In the genomic region with DNA sequence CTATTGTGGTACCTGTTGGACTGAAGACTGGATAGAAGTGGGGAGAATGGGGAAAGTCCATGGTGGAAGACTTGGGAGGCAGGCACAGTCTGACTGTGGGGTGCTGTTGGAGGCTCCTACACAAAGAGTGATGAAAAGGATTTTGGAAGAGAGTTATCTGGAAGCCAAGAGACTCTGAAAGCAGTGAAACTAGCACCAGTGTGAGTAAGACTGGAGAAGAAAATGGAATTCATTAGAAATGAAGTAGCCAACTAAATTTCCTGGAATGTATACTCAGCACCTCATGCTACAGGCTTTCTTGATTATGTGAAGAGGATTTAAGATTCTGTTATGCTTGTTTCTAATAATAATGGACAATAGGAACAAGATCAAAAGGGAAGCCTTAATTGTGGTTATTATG, we compare ENCODE assay signal across 20 cellular contexts. TPM values are rescaled to one million over a fixed set of nuclear protein-coding genes. Genes with fewer than 3 reads are reported as not detected.
DNase-seq lines count a peak whose midpoint lies in the region; ATAC-seq, FAIRE-seq and TF ChIP-seq lines count a peak whose summit lies in the region.
"Had no signal": no experiment of that assay in that cellular context is flagged by ENCODE, and none has a peak within 500 bp of the region (broad histone marks: within the 10 kb centered on the region; RNA-seq: fewer than 3 reads in every experiment).

No MANE protein-coding gene starts in this region.

- H3K27me3 ChIP-seq in breast epithelium (no peaks in the 10 kb centered on the region), astrocyte (ENCODE audit: insufficient read depth, low read length) (no peaks in the 10 kb centered on the region)
- H3K27me3 ChIP-seq in CD8-positive, alpha-beta memory T cell (ENCODE audit: insufficient read depth, low read length, poor library complexity, severe bottlenecking): no peaks in the 10 kb centered on the region
- H3K27me3 ChIP-seq: vagina had no signal

- H3K4me2 ChIP-seq in astrocyte (ENCODE audit: low read length): peak overlapping the region; percentile 63

- no peaks in the 10 kb centered on the region for H4K20me1 ChIP-seq in astrocyte (ENCODE audit: insufficient read depth, low read length)

- POLR2A ChIA-PET in MCF 10A (lab: Yijun Ruan, JAX): no interaction called here
- POLR2A ChIA-PET in CD8-positive, alpha-beta memory T cell (lab: Charles Lee): no interaction called here

- no peak overlapping the region for H2AFZ ChIP-seq in astrocyte (ENCODE audit: low read depth, low read length)

- H3K4me3 ChIP-seq in breast epithelium (no peak overlapping the region), astrocyte (ENCODE audit: insufficient read depth, low read depth, low read length) (no peak overlapping the region)
- no peak overlapping the region for H3K4me3 ChIP-seq in CD8-positive, alpha-beta memory T cell (ENCODE audit: low read length)
- H3K4me3 ChIP-seq: lower lobe of right lung, psoas muscle, vagina had no signal

- peaks cover 23% of the 10 kb centered on the region for H3K36me3 ChIP-seq in breast epithelium
- peaks cover 40% of the 10 kb centered on the region for H3K36me3 ChIP-seq in astrocyte (ENCODE audit: insufficient read depth, low read length)
- H3K36me3 ChIP-seq in CD8-positive, alpha-beta memory T cell (ENCODE audit: insufficient read depth, low read length): peaks cover 61% of the 10 kb centered on the region

- BruUV-seq in MCF 10A (replicated peaks; lab: Mats Ljungman, UMichigan): no TSS peak

- H3K27ac ChIP-seq in breast epithelium (no peak overlapping the region), astrocyte (ENCODE audit: low read depth, low read length) (peak overlapping the region; percentile 91)
- no peak overlapping the region for H3K27ac ChIP-seq in CD8-positive, alpha-beta memory T cell (ENCODE audit: low read depth, low read length)
- H3K27ac ChIP-seq: lower lobe of right lung, psoas muscle, RWPE1, vagina had no signal

- peak overlapping the region; percentile 67 for H3K9ac ChIP-seq in astrocyte (ENCODE audit: low read length)

- H3K4me1 ChIP-seq in breast epithelium: no peaks in the 10 kb centered on the region
- H3K4me1 ChIP-seq in astrocyte (ENCODE audit: insufficient read depth, low read length): peaks cover 38% of the 10 kb centered on the region
- no peaks in the 10 kb centered on the region for H3K4me1 ChIP-seq in CD8-positive, alpha-beta memory T cell (ENCODE audit: insufficient read depth, low read length)
- H3K4me1 ChIP-seq: lower lobe of right lung, psoas muscle had no signal

- no peak for ATAC-seq in stimulated activated naive B cell treated with anti-CD40 and anti-IgM and Interleukin-4, amounts not matched to agents 10 μg/mL and 1 μg/mL and 100 μg/mL, for 72 hours (replicated peaks)
- ATAC-seq in HG03280 (IDR thresholded peaks at IDR 0.05; ENCODE audit: unreplicated experiment): no peak
- ATAC-seq: activated CD8-positive, alpha-beta memory T cell treated with anti-CD3 and anti-CD28 coated beads, Interleukin-2, amount 10 ng/mL, durations not matched to agents 7 days and 5 days; lower lobe of right lung; psoas muscle had no signal

- H3K27me3 Mint-ChIP-seq in MCF 10A (ENCODE audit: insufficient read depth, unreplicated experiment): no peaks in the 10 kb centered on the region
- no peaks in the 10 kb centered on the region for H3K27me3 Mint-ChIP-seq in astrocyte (ENCODE audit: low read depth, unreplicated experiment)
- no peaks in the 10 kb centered on the region for H3K27me3 Mint-ChIP-seq in stimulated activated naive B cell treated with anti-CD40 and anti-IgM and Interleukin-4, amounts not matched to agents 10 μg/mL and 1 μg/mL and 100 μg/mL, for 72 hours
- H3K27me3 Mint-ChIP-seq in CD8-positive, alpha-beta memory T cell: no peaks in the 10 kb centered on the region
- H3K27me3 Mint-ChIP-seq: activated B cell treated with CpG ODN at 0.5 μM for 24 hours; activated CD8-positive, alpha-beta memory T cell treated with anti-CD3 and anti-CD28 coated beads, Interleukin-2, amount 10 ng/mL, durations not matched to agents 7 days and 5 days had no signal

- no peaks in the 10 kb centered on the region for H3K4me1 Mint-ChIP-seq in MCF 10A (ENCODE audit: insufficient read depth, unreplicated experiment)
- H3K4me1 Mint-ChIP-seq in astrocyte (ENCODE audit: low read depth, unreplicated experiment): peaks cover 34% of the 10 kb centered on the region
- H3K4me1 Mint-ChIP-seq in stimulated activated naive B cell treated with anti-CD40 and anti-IgM and Interleukin-4, amounts not matched to agents 10 μg/mL and 1 μg/mL and 100 μg/mL, for 72 hours: peaks cover 8 to 35% of the 10 kb centered on the region in 2 donors
- peaks cover 30 to 58% (median 48%) of the 10 kb centered on the region in 3 donors for H3K4me1 Mint-ChIP-seq in CD8-positive, alpha-beta memory T cell
- H3K4me1 Mint-ChIP-seq: nephron progenitor cell had no signal

- H3K4me3 Mint-ChIP-seq in MCF 10A (ENCODE audit: unreplicated experiment) (no peak overlapping the region), astrocyte (ENCODE audit: unreplicated experiment) (peak overlapping the region; percentile 23)
- H3K4me3 Mint-ChIP-seq in stimulated activated naive B cell treated with anti-CD40 and anti-IgM and Interleukin-4, amounts not matched to agents 10 μg/mL and 1 μg/mL and 100 μg/mL, for 72 hours: no peak overlapping the region
- no peak overlapping the region for H3K4me3 Mint-ChIP-seq in CD8-positive, alpha-beta memory T cell
- H3K4me3 Mint-ChIP-seq: activated B cell treated with CpG ODN at 0.5 μM for 24 hours; activated CD8-positive, alpha-beta memory T cell treated with anti-CD3 and anti-CD28 coated beads, Interleukin-2, amount 10 ng/mL, durations not matched to agents 7 days and 5 days; nephron progenitor cell had no signal

- no peak for TF ChIP-seq CTCF in MCF 10A (IDR thresholded peaks at IDR 0.05; ENCODE audit: unreplicated experiment)
- no peak for TF ChIP-seq CTCF in breast epithelium (IDR thresholded peaks at IDR 0.05)
- TF ChIP-seq CTCF in astrocyte (IDR thresholded peaks at IDR 0.05; ENCODE audit: insufficient read depth, low read depth, low read length): no peak

- intact Hi-C loops in MCF 10A (cut with micrococcal nuclease): no loop called here
- intact Hi-C loops in breast epithelium (cut with DNase I; ENCODE audit: low total_unique reads): no loop called here

- CTCF ChIA-PET in MCF 10A (lab: Yijun Ruan, JAX): interaction anchor here (0.5 to 0.9 kb wide), 5 partner anchors 11 to 425 kb away, joined by 3 to 5 read pairs (median 3); no protein-coding TSS in a partner anchor
- CTCF ChIA-PET in CD8-positive, alpha-beta memory T cell (lab: Charles Lee): no interaction called here

- TF ChIP-seq POLR2A in breast epithelium (IDR thresholded peaks at IDR 0.05): no peak

- H3K9me3 ChIP-seq in breast epithelium (no peaks in the 10 kb centered on the region), astrocyte (ENCODE audit: insufficient read depth, low read depth, low read length) (no peaks in the 10 kb centered on the region)
- no peaks in the 10 kb centered on the region for H3K9me3 ChIP-seq in CD8-positive, alpha-beta memory T cell (ENCODE audit: low read length)
- H3K9me3 ChIP-seq: lower lobe of right lung, psoas muscle, vagina had no signal

- no peak for FAIRE-seq in astrocyte (lab: Jason Lieb, UNC)
- FAIRE-seq: GM12892 had no signal

- H3K79me2 ChIP-seq in astrocyte (ENCODE audit: insufficient read depth, low read length): peaks cover 2% of the 10 kb centered on the region

- no peaks in the 10 kb centered on the region for H3K9me3 Mint-ChIP-seq in MCF 10A (ENCODE audit: unreplicated experiment)
- no peaks in the 10 kb centered on the region for H3K9me3 Mint-ChIP-seq in astrocyte (ENCODE audit: unreplicated experiment)
- H3K9me3 Mint-ChIP-seq in stimulated activated naive B cell treated with anti-CD40 and anti-IgM and Interleukin-4, amounts not matched to agents 10 μg/mL and 1 μg/mL and 100 μg/mL, for 72 hours: no peaks in the 10 kb centered on the region
- no peaks in the 10 kb centered on the region for H3K9me3 Mint-ChIP-seq in CD8-positive, alpha-beta memory T cell
- H3K9me3 Mint-ChIP-seq: activated B cell treated with CpG ODN at 0.5 μM for 24 hours, nephron progenitor cell had no signal

- no peak for DNase-seq in MCF 10A (ENCODE audit: unreplicated experiment)
- no peak for DNase-seq in breast epithelium (ENCODE audit: low spot score in 2 of 2)
- peak; percentile 61 for DNase-seq in astrocyte (ENCODE audit: low read depth)
- peak; percentile 9 for DNase-seq in iris pigment epithelial cell (ENCODE audit: low read depth)
- no peak for DNase-seq in stimulated activated naive B cell treated with anti-CD40 and anti-IgM and Interleukin-4, amounts not matched to agents 10 μg/mL and 1 μg/mL and 100 μg/mL, for 72 hours
- DNase-seq in CD8-positive, alpha-beta memory T cell: no peak
- no peak for DNase-seq in DMS 273 (lab: John Stamatoyannopoulos, UW; ENCODE audit: unreplicated experiment)
- DNase-seq: activated B cell treated with CpG ODN at 0.5 μM for 24 hours; activated CD8-positive, alpha-beta memory T cell treated with anti-CD3 and anti-CD28 coated beads, Interleukin-2, amount 10 ng/mL, durations not matched to agents 7 days and 5 days; activated naive CD4-positive, alpha-beta T cell treated with Interleukin-2 at 50 U/mL for 16 hours; caudate nucleus; lower lobe of right lung; NCI-H1436; nephron progenitor cell; psoas muscle had no signal

- H3K36me3 Mint-ChIP-seq in MCF 10A (ENCODE audit: insufficient read depth, unreplicated experiment) (peaks cover 87% of the 10 kb centered on the region), astrocyte (ENCODE audit: low read depth, unreplicated experiment) (peaks cover 12% of the 10 kb centered on the region)
- H3K36me3 Mint-ChIP-seq in stimulated activated naive B cell treated with anti-CD40 and anti-IgM and Interleukin-4, amounts not matched to agents 10 μg/mL and 1 μg/mL and 100 μg/mL, for 72 hours: peaks cover 40 to 61% of the 10 kb centered on the region in 2 donors
- peaks cover 8 to 90% (median 41%) of the 10 kb centered on the region in 3 donors for H3K36me3 Mint-ChIP-seq in CD8-positive, alpha-beta memory T cell

- H3K27ac Mint-ChIP-seq in MCF 10A (ENCODE audit: low read depth, unreplicated experiment) (peak overlapping the region; percentile 2), astrocyte (ENCODE audit: unreplicated experiment) (peak overlapping the region; percentile 85)
- peak overlapping the region; percentile 38 for H3K27ac Mint-ChIP-seq in stimulated activated naive B cell treated with anti-CD40 and anti-IgM and Interleukin-4, amounts not matched to agents 10 μg/mL and 1 μg/mL and 100 μg/mL, for 72 hours
- H3K27ac Mint-ChIP-seq in CD8-positive, alpha-beta memory T cell: peak overlapping the region in 4 of 8 donors; percentile 18 to 85 (median 36)
- H3K27ac Mint-ChIP-seq: activated CD8-positive, alpha-beta memory T cell treated with anti-CD3 and anti-CD28 coated beads, Interleukin-2, amount 10 ng/mL, durations not matched to agents 7 days and 5 days; nephron progenitor cell had no signal

RNA-seq across cellular contexts. Expression of a gene that starts 27.7 kb away (rescaled TPM):
- total RNA-seq in MCF 10A (2022): 100 and 105 TPM in 2 replicates
- total RNA-seq in breast epithelium: 100 to 1,000 TPM in 2 of 3 donors, 10 to 100 TPM in 1; 66.9 to 165 (median 139) TPM
- total RNA-seq in astrocyte: 98.1 and 99.8 TPM in 2 replicates
- total RNA-seq in CD8-positive, alpha-beta memory T cell: 10 to 100 TPM; 85.8 to 89.6 TPM
- polyA plus RNA-seq in CD8-positive, alpha-beta memory T cell: 64.1 TPM

RNA-seq across cellular contexts. Expression of a gene that starts 28.3 kb away (rescaled TPM):
- total RNA-seq in MCF 10A (2022): 49.7 and 53.5 TPM in 2 replicates
- total RNA-seq in breast epithelium: 100 to 1,000 TPM in 2 of 3 donors, 10 to 100 TPM in 1; 44.8 to 502 (median 235) TPM
- 81.3 and 87.3 TPM in 2 replicates for total RNA-seq in astrocyte
- 10 to 100 TPM; 43.8 to 44.8 TPM for total RNA-seq in CD8-positive, alpha-beta memory T cell
- polyA plus RNA-seq in CD8-positive, alpha-beta memory T cell: 33.1 TPM

RNA-seq across cellular contexts. Expression of a gene that starts 29.9 kb away (rescaled TPM):
- total RNA-seq in MCF 10A (2022) (69.1 and 81.1 TPM in 2 replicates), breast epithelium (1 to 10 TPM; 5.2 to 9.7 (median 9.1) TPM), astrocyte (1.4 and 1.9 TPM in 2 replicates)
- under 1 TPM; 0.04 to 0.13 TPM for total RNA-seq in CD8-positive, alpha-beta memory T cell
- 0.07 TPM for polyA plus RNA-seq in CD8-positive, alpha-beta memory T cell
- total RNA-seq: G401 had no signal

Comparison
In these comparisons a context has a peak if more than half of its experiments do, and no peak if none do; other contexts are left out.
1. DNase-seq: peak in astrocyte (single experiment) and iris pigment epithelial cell (single experiment); none in MCF 10A (single experiment), breast epithelium (0 of 2), stimulated activated naive B cell treated with anti-CD40 and anti-IgM and Interleukin-4, amounts not matched to agents 10 μg/mL and 1 μg/mL and 100 μg/mL, for 72 hours (single experiment), CD8-positive, alpha-beta memory T cell (0 of 5) and DMS 273 (single experiment).